Comparison of ENCODE assay signal across 8 cellular contexts in genomic region chr7:47786557-47787248, GRCh38.
DNase-seq lines count a peak whose midpoint lies in the region; ATAC-seq lines count a peak whose summit lies in the region.

No MANE protein-coding gene starts in this region.

- no peak overlapping the region for H4K5ac ChIP-seq in mesendoderm (ENCODE audit: low read length)

- H3K27me3 ChIP-seq in duodenal mucosa (ENCODE audit: control insufficient read depth in 1 of 2, insufficient read depth in 2 of 2, low read length in 2 of 2): no peaks in the 10 kb centered on the region
- H3K27me3 ChIP-seq in mesendoderm (ENCODE audit: insufficient read depth, low read length, poor library complexity): no peaks in the 10 kb centered on the region

- no peaks in the 10 kb centered on the region for H3K79me2 ChIP-seq in mesendoderm (ENCODE audit: control insufficient read depth, insufficient read depth, low read length)

- H3K23ac ChIP-seq in mesendoderm (ENCODE audit: low read length): no peak overlapping the region

- ATAC-seq in HG03097 (IDR thresholded peaks at IDR 0.05; ENCODE audit: low FRiP score, unreplicated experiment) (no peak), T-helper 17 cell (no peak)

- H2BK15ac ChIP-seq in mesendoderm (replicated peaks; ENCODE audit: low read depth): peak overlapping the region; percentile 4

- H4K8ac ChIP-seq in mesendoderm (ENCODE audit: low read depth, low read length): peak overlapping the region; percentile 39

- no CpG with 5 or more reads among the region's 11 CpGs for WGBS in mesendoderm (ENCODE audit: extremely low coverage, insufficient coverage, low lambda C conversion rate)

- no peak overlapping the region for H3K4me2 ChIP-seq in mesendoderm (ENCODE audit: low read length)

- no peak overlapping the region for H3K4me3 Mint-ChIP-seq in T-helper 17 cell

- DNase-seq in SIG-M5 treated with dmso at 0.1 percent for 504 hours (lab: John Stamatoyannopoulos, UW; ENCODE audit: unreplicated experiment) (peak; percentile 34), SIG-M5 (lab: John Stamatoyannopoulos, UW) (no peak), mesendoderm (peak; percentile 93), NCI-H2081 treated with DMSO at 0.1 percent for 48 hours (lab: John Stamatoyannopoulos, UW) (no peak), SKM-1 treated with dmso at 0.1 percent for 144 hours (lab: John Stamatoyannopoulos, UW; ENCODE audit: unreplicated experiment) (no peak), T-helper 17 cell (no peak)

- H3K36me3 Mint-ChIP-seq in T-helper 17 cell (ENCODE audit: low read depth): no peaks in the 10 kb centered on the region

- H3K9me3 ChIP-seq in duodenal mucosa (ENCODE audit: control insufficient read depth in 1 of 2, low read length in 2 of 2) (no peaks in the 10 kb centered on the region), T-helper 17 cell (ENCODE audit: control insufficient read depth, low read length, poor library complexity, severe bottlenecking) (no peaks in the 10 kb centered on the region)

- H3K18ac ChIP-seq in mesendoderm (ENCODE audit: low read length): peak overlapping the region; percentile 97

- H3K27ac ChIP-seq in duodenal mucosa (ENCODE audit: low read depth, low read length) (peak overlapping the region; percentile 67), mesendoderm (ENCODE audit: low read depth, low read length) (peak overlapping the region; percentile 71)

- H3K4me1 ChIP-seq in duodenal mucosa (ENCODE audit: control insufficient read depth in 1 of 2, insufficient read depth in 2 of 2, low read length in 2 of 2) (peaks cover 0 to 8% of the 10 kb centered on the region in 2 donors), mesendoderm (ENCODE audit: control insufficient read depth, low read depth, low read length) (no peaks in the 10 kb centered on the region)

- no peak overlapping the region for H3K4ac ChIP-seq in mesendoderm (ENCODE audit: low read depth, low read length)

- no peak overlapping the region for H2AK5ac ChIP-seq in mesendoderm (ENCODE audit: low read length)

- H2BK120ac ChIP-seq in mesendoderm (ENCODE audit: low read depth, low read length): no peak overlapping the region

- no peak overlapping the region for H2BK5ac ChIP-seq in mesendoderm (ENCODE audit: low read length)

- H3K9ac ChIP-seq in duodenal mucosa (ENCODE audit: low read depth in 1 of 2, low read length in 2 of 2) (no peak overlapping the region), mesendoderm (ENCODE audit: low read length) (no peak overlapping the region)

- no peaks in the 10 kb centered on the region for H3K36me3 ChIP-seq in duodenal mucosa (ENCODE audit: control insufficient read depth in 1 of 2, insufficient read depth in 2 of 2, low read length in 2 of 2)
- H3K36me3 ChIP-seq in mesendoderm (ENCODE audit: control insufficient read depth, insufficient read depth, low read length): no peaks in the 10 kb centered on the region

- H3K56ac ChIP-seq in mesendoderm (ENCODE audit: low read length): no peak overlapping the region

- H3K27ac Mint-ChIP-seq in T-helper 17 cell: no peak overlapping the region

- H3K4me3 ChIP-seq in duodenal mucosa (ENCODE audit: low read depth in 1 of 2, low read length in 2 of 2) (no peak overlapping the region), mesendoderm (ENCODE audit: low read length) (no peak overlapping the region)

- peaks cover 18% of the 10 kb centered on the region for H3K27me3 Mint-ChIP-seq in T-helper 17 cell

- no peaks in the 10 kb centered on the region for H3K4me1 Mint-ChIP-seq in T-helper 17 cell

- H3K79me1 ChIP-seq in mesendoderm (ENCODE audit: low read length): no peaks in the 10 kb centered on the region

Comparison
In these comparisons a context has a peak if more than half of its experiments do, and no peak if none do; other contexts are left out.
1. DNase-seq: peak in SIG-M5 treated with dmso at 0.1 percent for 504 hours (single experiment) and mesendoderm (single experiment); none in SIG-M5 (single experiment), NCI-H2081 treated with DMSO at 0.1 percent for 48 hours (single experiment), SKM-1 treated with dmso at 0.1 percent for 144 hours (single experiment) and T-helper 17 cell (0 of 3).